ENCODE assay signal across 9 cellular contexts in the genomic region with DNA sequence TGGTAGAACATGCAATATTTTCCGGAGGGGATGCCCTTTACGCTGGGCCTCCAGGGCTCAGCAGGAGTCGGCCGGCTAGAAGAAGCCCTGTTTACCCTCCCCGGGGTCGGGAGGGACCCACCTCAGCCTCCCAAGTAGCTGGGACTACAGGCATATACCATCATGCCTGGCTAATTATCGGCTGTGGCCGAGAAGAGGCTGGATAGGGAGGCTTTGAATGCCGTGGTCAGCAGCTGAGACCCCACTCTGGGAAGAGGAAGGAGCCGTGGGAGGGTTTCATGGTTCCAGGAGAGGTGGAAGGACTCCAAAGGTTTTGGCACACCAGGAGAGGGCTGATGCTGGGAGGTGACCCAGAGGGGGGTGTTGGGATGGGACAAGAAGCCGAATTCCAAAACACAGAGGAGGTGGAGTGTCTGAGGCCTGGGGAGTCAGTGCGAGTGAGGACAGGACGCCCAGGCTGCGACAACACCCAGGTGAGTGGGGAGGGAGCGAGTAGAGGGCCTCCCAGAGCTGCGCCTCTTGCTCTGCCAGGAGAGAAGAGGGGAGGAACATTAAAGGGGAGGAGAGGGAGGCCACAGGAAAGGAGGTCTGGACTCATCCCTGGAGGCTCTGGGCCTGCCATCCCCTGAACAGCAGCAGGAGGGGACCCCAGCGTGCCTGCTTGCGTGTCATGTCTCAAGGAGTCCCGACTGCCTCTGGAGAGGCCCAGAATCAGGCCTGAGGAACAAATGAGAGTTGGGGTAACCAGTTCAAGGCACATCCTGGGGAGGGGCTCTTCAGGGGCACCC. TPM values are rescaled to one million over a fixed set of nuclear protein-coding genes. Genes with fewer than 3 reads are reported as not detected.
DNase-seq lines count a peak whose midpoint lies in the region; ATAC-seq and TF ChIP-seq lines count a peak whose summit lies in the region.
"Had no signal": no experiment of that assay in that cellular context is flagged by ENCODE, and none has a peak within 500 bp of the region (broad histone marks: within the 10 kb centered on the region; RNA-seq: fewer than 3 reads in every experiment).

No MANE protein-coding gene starts in this region.

- no peak overlapping the region for H3K27ac ChIP-seq in trophoblast cell (ENCODE audit: low read depth, low read length)

- DNase-seq in T-helper 1 cell, result no peak
- no peak for DNase-seq in effector memory CD8-positive, alpha-beta T cell
- DNase-seq in trophoblast cell, result no peak
- DNase-seq: 8988T had no signal

- H2BK12ac ChIP-seq in trophoblast cell (ENCODE audit: low read length), result no peak overlapping the region

- H3K9ac ChIP-seq in Loucy (ENCODE audit: low read depth, low read length, poor library complexity, severe bottlenecking), result no peak overlapping the region
- no peak overlapping the region for H3K9ac ChIP-seq in trophoblast cell (ENCODE audit: low read length)

- no peak overlapping the region for H4K8ac ChIP-seq in trophoblast cell (ENCODE audit: low read depth, low read length)

- peak overlapping the region; percentile 56 for H3K4me3 Mint-ChIP-seq in T-helper 1 cell treated with Interleukin-12 subunit alpha and Interleukin-12 subunit beta and Interleukin-4 antibody, amounts not matched to agents 30 μg/mL and 1 μg/mL, for 36 hours
- peak overlapping the region; percentile 79 to 85 for H3K4me3 Mint-ChIP-seq in effector memory CD8-positive, alpha-beta T cell

- ATAC-seq in effector memory CD8-positive, alpha-beta T cell (replicated peaks), result no peak
- no peak for ATAC-seq in GM18861 (IDR thresholded peaks at IDR 0.05; ENCODE audit: unreplicated experiment)
- ATAC-seq in HG03457 (IDR thresholded peaks at IDR 0.05; ENCODE audit: unreplicated experiment), result no peak
- no peak for ATAC-seq in activated CD4-positive, CD25-positive, alpha-beta regulatory T cell treated with anti-CD3 and anti-CD28 coated beads, Interleukin-2, amount 50 U/mL, for 24 hours

- no peak overlapping the region for H3K23ac ChIP-seq in trophoblast cell (ENCODE audit: low read length)

- H2BK5ac ChIP-seq in trophoblast cell (ENCODE audit: low read depth, low read length, poor library complexity), result no peak overlapping the region

- H3K27ac Mint-ChIP-seq in T-helper 1 cell treated with Interleukin-12 subunit alpha and Interleukin-12 subunit beta and Interleukin-4 antibody, amounts not matched to agents 30 μg/mL and 1 μg/mL, for 36 hours, result no peak overlapping the region
- H3K27ac Mint-ChIP-seq in effector memory CD8-positive, alpha-beta T cell, result no peak overlapping the region

- H3K79me2 ChIP-seq in Loucy (ENCODE audit: insufficient read depth, low read length) (no peaks in the 10 kb centered on the region), trophoblast cell (ENCODE audit: control insufficient read depth, insufficient read depth, low read length, poor library complexity) (no peaks in the 10 kb centered on the region)

- H3K36me3 ChIP-seq in Loucy (ENCODE audit: insufficient read depth, low read length), result no peaks in the 10 kb centered on the region
- H3K36me3 ChIP-seq in trophoblast cell (ENCODE audit: control insufficient read depth in 1 of 2, insufficient read depth in 2 of 2, low read length in 2 of 2), result no peaks in the 10 kb centered on the region

- H2BK120ac ChIP-seq in trophoblast cell (ENCODE audit: insufficient read depth, low read length, poor library complexity), result no peak overlapping the region

- H3K4me3 ChIP-seq in Loucy (ENCODE audit: low read length, poor library complexity, severe bottlenecking) (peak overlapping the region; percentile 79), trophoblast cell (ENCODE audit: low read depth, low read length) (no peak overlapping the region)

- H3F3A ChIP-seq in Loucy (ENCODE audit: low read depth), result no peaks in the 10 kb centered on the region

- no peaks in the 10 kb centered on the region for H3K9me3 Mint-ChIP-seq in T-helper 1 cell treated with Interleukin-12 subunit alpha and Interleukin-12 subunit beta and Interleukin-4 antibody, amounts not matched to agents 30 μg/mL and 1 μg/mL, for 36 hours
- no peaks in the 10 kb centered on the region for H3K9me3 Mint-ChIP-seq in effector memory CD8-positive, alpha-beta T cell

- no peaks in the 10 kb centered on the region for H4K20me1 ChIP-seq in Loucy (ENCODE audit: insufficient read depth, low read length, poor library complexity, severe bottlenecking)

- no peaks in the 10 kb centered on the region for H3K9me3 ChIP-seq in Loucy (ENCODE audit: insufficient read depth, low read depth, low read length)
- H3K9me3 ChIP-seq in trophoblast cell (ENCODE audit: insufficient read depth, low read depth, low read length), result peaks cover 6% of the 10 kb centered on the region

- no peaks in the 10 kb centered on the region for H3K36me3 Mint-ChIP-seq in T-helper 1 cell treated with Interleukin-12 subunit alpha and Interleukin-12 subunit beta and Interleukin-4 antibody, amounts not matched to agents 30 μg/mL and 1 μg/mL, for 36 hours (ENCODE audit: low read depth)
- H3K36me3 Mint-ChIP-seq in effector memory CD8-positive, alpha-beta T cell (ENCODE audit: insufficient read depth), result no peaks in the 10 kb centered on the region

- H2AK5ac ChIP-seq in trophoblast cell (ENCODE audit: low read length), result no peak overlapping the region

- peaks cover 14% of the 10 kb centered on the region for H3K4me1 Mint-ChIP-seq in T-helper 1 cell treated with Interleukin-12 subunit alpha and Interleukin-12 subunit beta and Interleukin-4 antibody, amounts not matched to agents 30 μg/mL and 1 μg/mL, for 36 hours (ENCODE audit: low read depth)
- peaks cover 18 to 29% of the 10 kb centered on the region in 2 donors for H3K4me1 Mint-ChIP-seq in effector memory CD8-positive, alpha-beta T cell (ENCODE audit: low read depth in 2 of 2)

- no peak for TF ChIP-seq CTCF in Loucy (conservative IDR thresholded peaks at IDR 0.05; ENCODE audit: low read length)

- H2AFZ ChIP-seq in Loucy (ENCODE audit: low read length) (peak overlapping the region; percentile 95), trophoblast cell (ENCODE audit: insufficient read depth, low read length, poor library complexity) (no peak overlapping the region)

- H3K27me3 Mint-ChIP-seq in T-helper 1 cell treated with Interleukin-12 subunit alpha and Interleukin-12 subunit beta and Interleukin-4 antibody, amounts not matched to agents 30 μg/mL and 1 μg/mL, for 36 hours (ENCODE audit: low read depth), result peaks cover 64% of the 10 kb centered on the region
- H3K27me3 Mint-ChIP-seq in effector memory CD8-positive, alpha-beta T cell, result peaks cover 34 to 37% of the 10 kb centered on the region in 2 donors

- WGBS in trophoblast cell (ENCODE audit: extremely low coverage, insufficient coverage, insufficient read length), result no CpG with 5 or more reads among the region's 19 CpGs

- H3K9me2 ChIP-seq in Loucy (replicated peaks; ENCODE audit: low read depth, low read length), result no peaks in the 10 kb centered on the region

- peaks cover 9% of the 10 kb centered on the region for H3K27me3 ChIP-seq in Loucy (ENCODE audit: insufficient read depth, low read length, poor library complexity, severe bottlenecking)
- peaks cover 50% of the 10 kb centered on the region for H3K27me3 ChIP-seq in trophoblast cell (ENCODE audit: insufficient read depth, low read length)

- H3K14ac ChIP-seq in trophoblast cell (ENCODE audit: low read length), result no peak overlapping the region

- no peaks in the 10 kb centered on the region for H3K79me1 ChIP-seq in trophoblast cell (ENCODE audit: low read length)

- no peak overlapping the region for H4K12ac ChIP-seq in trophoblast cell (ENCODE audit: low read depth, low read length)

- peaks cover 5% of the 10 kb centered on the region for H3K4me1 ChIP-seq in Loucy (ENCODE audit: insufficient read depth, low read length, poor library complexity, severe bottlenecking)
- H3K4me1 ChIP-seq in trophoblast cell (ENCODE audit: control insufficient read depth in 1 of 2, insufficient read depth in 2 of 2, low read length in 2 of 2), result peaks cover 8% of the 10 kb centered on the region in 2 experiments

- H3K18ac ChIP-seq in trophoblast cell (ENCODE audit: low read length), result no peak overlapping the region

- H3K4me2 ChIP-seq in Loucy (ENCODE audit: low read depth, low read length, poor library complexity, severe bottlenecking), result peak overlapping the region; percentile 94
- peak overlapping the region; percentile 53 for H3K4me2 ChIP-seq in trophoblast cell (ENCODE audit: low read length)

- H4K91ac ChIP-seq in trophoblast cell (ENCODE audit: low read depth, low read length), result no peak overlapping the region

- no peak overlapping the region for H3K4ac ChIP-seq in trophoblast cell (ENCODE audit: low read depth, low read length)

RNA-seq across cellular contexts. Expression of a gene that starts 19.6 kb away (rescaled TPM):
- 0.05 and 0.07 TPM in 2 replicates for polyA plus RNA-seq in trophoblast cell (2013)

RNA-seq across cellular contexts. Expression of a gene that starts 45.6 kb away (rescaled TPM):
- 46.6 and 49.4 TPM in 2 replicates for polyA plus RNA-seq in trophoblast cell (2013)

RNA-seq across cellular contexts. Expression of a gene that starts 47.7 kb away (rescaled TPM):
- 248 and 259 TPM in 2 replicates for polyA plus RNA-seq in trophoblast cell (2013)

RNA-seq across cellular contexts. Expression of a gene that starts 58.1 kb away (rescaled TPM):
- polyA plus RNA-seq in trophoblast cell (2013), result 12.6 and 13.9 TPM in 2 replicates
